13 cellular contexts compared by ENCODE assay signal in the genomic region with DNA sequence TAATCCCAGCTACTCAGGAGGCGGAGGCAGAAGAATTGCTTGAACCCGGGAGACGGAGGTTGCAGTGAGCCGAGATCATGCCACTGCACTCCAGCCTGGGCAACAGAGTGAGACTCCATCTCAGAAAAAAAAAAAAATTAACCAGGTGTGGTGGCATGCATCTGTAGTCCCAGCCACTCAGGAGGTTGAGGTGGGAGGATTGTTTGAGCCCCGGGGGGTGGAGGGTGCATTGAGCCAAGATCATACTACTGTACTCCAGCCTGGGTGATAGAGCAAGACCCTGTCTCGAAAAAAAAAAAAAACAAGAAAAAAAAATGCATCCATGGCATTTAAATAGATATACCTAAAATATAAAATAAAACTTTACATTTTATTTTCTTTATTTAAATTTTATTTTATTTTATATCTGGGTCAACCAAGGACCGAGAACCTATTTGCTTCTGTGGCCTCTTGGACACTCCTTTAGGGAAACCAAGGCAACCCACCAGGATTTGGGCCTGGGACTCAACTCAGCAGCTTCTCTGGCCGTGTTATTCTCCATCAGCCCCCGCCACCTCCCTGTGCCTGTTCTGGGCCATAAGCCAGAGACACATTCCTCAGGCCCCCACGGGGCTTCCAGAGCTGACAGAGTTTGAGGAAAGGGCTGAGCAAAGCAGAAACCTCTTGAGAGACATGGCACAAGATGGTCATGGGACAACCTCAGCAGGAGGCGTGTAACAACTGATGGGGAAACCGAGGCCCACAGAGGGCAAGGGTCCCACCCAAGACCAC. TPM values are rescaled to one million over a fixed set of nuclear protein-coding genes. Genes with fewer than 3 reads are reported as not detected.
A peak's percentile ranks its signal among the peaks of the same experiment; 100 is the strongest.
DNase-seq lines count a peak whose midpoint lies in the region; ATAC-seq, FAIRE-seq and TF ChIP-seq lines count a peak whose summit lies in the region.
"Had no signal": no experiment of that assay in that cellular context is flagged by ENCODE, and none has a peak within 500 bp of the region (broad histone marks: within the 10 kb centered on the region; RNA-seq: fewer than 3 reads in every experiment).

No MANE protein-coding gene starts in this region.

- no peak for TF ChIP-seq CTCF in dorsolateral prefrontal cortex (IDR thresholded peaks at IDR 0.05 in 54 of 56, conservative IDR thresholded peaks at IDR 0.05 in 2 of 56; ENCODE audit: low read depth in 1 of 56, partially characterized antibody in 56 of 56)
- no peak for TF ChIP-seq CTCF in thoracic aorta (IDR thresholded peaks at IDR 0.05)

- no peak for ATAC-seq in thoracic aorta (ENCODE audit: insufficient number of reproducible peaks, low FRiP score, low read depth)
- no peak for ATAC-seq in GM21825 (IDR thresholded peaks at IDR 0.05; ENCODE audit: unreplicated experiment)
- no peak for ATAC-seq in HG02973 (IDR thresholded peaks at IDR 0.05; ENCODE audit: unreplicated experiment)
- ATAC-seq: activated CD4-positive, alpha-beta T cell treated with anti-CD3 and anti-CD28 coated beads for 36 hours had no signal

- H3K36me3 ChIP-seq in thoracic aorta: peaks cover 10% of the 10 kb centered on the region

- H3K9me3 ChIP-seq in thoracic aorta: no peaks in the 10 kb centered on the region

- H3K27ac ChIP-seq in dorsolateral prefrontal cortex (peak overlapping the region in 54 of 59 donors; percentile 3 to 87 (median 68)), thoracic aorta (peak overlapping the region; percentile 52 to 86)

- peaks cover 33 to 63% of the 10 kb centered on the region in 2 donors for H3K4me1 ChIP-seq in thoracic aorta (ENCODE audit: control insufficient read depth in 1 of 2, low read depth in 2 of 2)

- H3K27me3 ChIP-seq in dorsolateral prefrontal cortex (no peaks in the 10 kb centered on the region), thoracic aorta (replicated peaks; ENCODE audit: insufficient read depth) (no peaks in the 10 kb centered on the region)

- H3K4me3 ChIP-seq in dorsolateral prefrontal cortex: no peak overlapping the region
- H3K4me3 ChIP-seq in thoracic aorta: no peak overlapping the region

- FAIRE-seq in HTR-8/SVneo (lab: Jason Lieb, UNC): no peak
- FAIRE-seq: endometrium had no signal

- DNase-seq in HTR-8/SVneo (ENCODE audit: insufficient read length, low spot score) (peak; percentile 63), dorsolateral prefrontal cortex (peak in 7 of 10 donors; percentile 10 to 69 (median 53)), kidney glomerular epithelial cell (lab: John Stamatoyannopoulos, UW) (peak; percentile 28), thoracic aorta (ENCODE audit: low spot score) (no peak), activated gamma-delta T cell treated with Interleukin-2 at 50 U/mL for 16 hours (no peak)
- DNase-seq: activated CD4-positive, alpha-beta T cell treated with anti-CD3 and anti-CD28 coated beads for 36 hours; activated naive CD4-positive, alpha-beta T cell treated with anti-CD3 and anti-CD28 coated beads, Interleukin-2, amount 10 ng/mL, durations not matched to agents 7 days and 5 days; MV-4-11; NCI-H69; trophoblast cell had no signal

- intact Hi-C loops in dorsolateral prefrontal cortex (cut with DNase I): no loop called here

RNA-seq across cellular contexts. Expression of a gene that starts 6.2 kb away (rescaled TPM):
- total RNA-seq in dorsolateral prefrontal cortex (100 to 1,000 TPM in 12 of 120 experiments, 10 to 100 TPM in 108; 35.4 to 180 (median 77.4) TPM), thoracic aorta (100 to 1,000 TPM in 1 of 2 donors, 10 to 100 TPM in 1; 62.6 to 108 TPM)

RNA-seq across cellular contexts. Expression of a gene that starts 36.0 kb away (rescaled TPM):
- total RNA-seq in dorsolateral prefrontal cortex (10 to 100 TPM; 30.0 to 60.3 (median 42.9) TPM), thoracic aorta (10 to 100 TPM; 26.2 to 26.3 TPM)

RNA-seq across cellular contexts. Expression of a gene that starts 52.6 kb away (rescaled TPM):
- total RNA-seq in dorsolateral prefrontal cortex (10 to 100 TPM; 30.2 to 61.1 (median 39.7) TPM), thoracic aorta (10 to 100 TPM; 14.8 to 18.0 TPM)

Comparison
In these comparisons a context has a peak if more than half of its experiments do, and no peak if none do; other contexts are left out.
1. DNase-seq: peak in HTR-8/SVneo (single experiment), dorsolateral prefrontal cortex (7 of 10) and kidney glomerular epithelial cell (single experiment); none in thoracic aorta (single experiment) and activated gamma-delta T cell treated with Interleukin-2 at 50 U/mL for 16 hours (single experiment).